ENCODE assay signal across 8 cellular contexts in genomic region chrX:11558972-11559371, GRCh38.
DNase-seq lines count a peak whose midpoint lies in the region; ATAC-seq, FAIRE-seq and TF ChIP-seq lines count a peak whose summit lies in the region.

No MANE protein-coding gene starts in this region.

- no peak overlapping the region for H3K14ac ChIP-seq in H1 (ENCODE audit: insufficient read length)

- TF ChIP-seq EP300 in H1 (IDR thresholded peaks at IDR 0.05; ENCODE audit: borderline replicate concordance in 1 of 2, low read depth in 2 of 2, low read length in 2 of 2), result no peak

- H3K27me3 ChIP-seq in WERI-Rb-1 (ENCODE audit: insufficient read depth, low read depth, severe bottlenecking) (peaks cover 25% of the 10 kb centered on the region), H1 (replicated peaks in 1 of 4; ENCODE audit: control insufficient read depth in 3 of 4, extremely low read depth in 1 of 4, insufficient read depth in 3 of 4, low read length in 3 of 4) (peaks cover 1 to 23% (median 12%) of the 10 kb centered on the region in 4 experiments)

- CTCF ChIA-PET in H1 (lab: Charles Lee; ENCODE audit: partially characterized antibody), result interaction anchor here (0.7 to 1.3 kb wide), 5 partner anchors 10 to 272 kb away, joined by 3 to 6 read pairs (median 3); no protein-coding TSS in a partner anchor

- H4K20me1 ChIP-seq in H1 (replicated peaks in 1 of 2; ENCODE audit: control insufficient read depth in 1 of 2, insufficient read depth in 2 of 2, low read length in 2 of 2), result no peaks in the 10 kb centered on the region

- H2BK5ac ChIP-seq in H1 (ENCODE audit: low read depth, low read length), result no peak overlapping the region

- FAIRE-seq in H1 (lab: Jason Lieb, UNC), result peak; percentile 92

- WGBS in H1 (ENCODE audit: extremely low coverage in 1 of 2, insufficient coverage in 1 of 2, insufficient read length in 1 of 2, insufficient replicate concordance in 2 of 2, low coverage in 1 of 2, low lambda C conversion rate in 2 of 2, missing lambda C conversion rate in 1 of 2), 2 experiments, result 88% methylated on average over 4 of the region's 4 CpGs; no CpG with 5 or more reads in 1 of the 2 experiments

- H2AK5ac ChIP-seq in H1 (ENCODE audit: low read depth, low read length), result no peak overlapping the region

- H3K4me2 ChIP-seq in H1 (ENCODE audit: insufficient read depth in 1 of 2, low read depth in 2 of 2, low read length in 2 of 2), result no peak overlapping the region

- POLR2A ChIA-PET in H1 (lab: Charles Lee; ENCODE audit: partially characterized antibody), result no interaction called here

- no peak overlapping the region for H3K9ac ChIP-seq in H1 (replicated peaks in 1 of 4; ENCODE audit: extremely low read depth in 1 of 4, low read depth in 3 of 4, low read length in 3 of 4)

- peak; percentile 70 for TF ChIP-seq CTCF in WERI-Rb-1 (IDR thresholded peaks at IDR 0.05; ENCODE audit: low read depth, low read length)
- peak; percentile 41 to 66 (median 42); a peak in 3 of 4 replicates for TF ChIP-seq CTCF in H1 (IDR thresholded peaks at IDR 0.05; ENCODE audit: control extremely low read depth in 1 of 3, insufficient read depth in 1 of 3, low read depth in 1 of 3, low read length in 3 of 3)

- no peak overlapping the region for H2BK120ac ChIP-seq in H1 (replicated peaks; ENCODE audit: low read depth, low read length)

- no peak overlapping the region for H2BK20ac ChIP-seq in H1 (ENCODE audit: low read length)

- H3K56ac ChIP-seq in H1 (replicated peaks; ENCODE audit: insufficient read length, low read depth, low read length), result no peak overlapping the region

- H3K4me3 ChIP-seq in WERI-Rb-1 (ENCODE audit: low read depth, low read length), result no peak overlapping the region
- H3K4me3 ChIP-seq in H1 (ENCODE audit: extremely low read depth in 1 of 4, insufficient read depth in 2 of 4, low read depth in 3 of 4, low read length in 4 of 4), result no peak overlapping the region

- no peak for TF ChIP-seq POLR2A in H1 (IDR thresholded peaks at IDR 0.05; ENCODE audit: control extremely low read depth in 1 of 2, low read depth in 2 of 2, low read length in 2 of 2)

- no peaks in the 10 kb centered on the region for H3K36me3 ChIP-seq in WERI-Rb-1
- H3K36me3 ChIP-seq in H1 (ENCODE audit: control insufficient read depth in 2 of 4, insufficient read depth in 4 of 4, low read length in 3 of 4), result no peaks in the 10 kb centered on the region

- DNase-seq in CMK (ENCODE audit: low read depth) (peak; percentile 5), WERI-Rb-1 (peak; percentile 43), H1 (ENCODE audit: low read depth in 1 of 2, low spot score in 2 of 2) (peak in 1 of 2 experiments; percentile 43), NCI-H1436 treated with DMSO at 0.1 percent for 48 hours (lab: John Stamatoyannopoulos, UW) (no peak), NCI-H187 treated with DMSO at 0.1 percent for 48 hours (lab: John Stamatoyannopoulos, UW) (no peak)
- DNase-seq in stimulated activated CD4-positive, alpha-beta T cell treated with anti-CD3 and anti-CD28 coated beads, Interleukin-1b, Interleukin-23, amount 100 ng/mL, for 4 hours (ENCODE audit: low read depth in 2 of 2), result peak; percentile 18 to 25

- H3K18ac ChIP-seq in H1 (ENCODE audit: extremely low read depth, low read length), result no peak overlapping the region

- no peaks in the 10 kb centered on the region for H3K4me1 ChIP-seq in H1 (replicated peaks in 1 of 4; ENCODE audit: control insufficient read depth in 3 of 4, insufficient read depth in 4 of 4, low read length in 3 of 4)

- H2BK12ac ChIP-seq in H1 (ENCODE audit: low read depth, low read length), result no peak overlapping the region

- H4K8ac ChIP-seq in H1 (ENCODE audit: extremely low read depth, insufficient read depth, low read length), result no peak overlapping the region

- no peak overlapping the region for H4K91ac ChIP-seq in H1 (replicated peaks; ENCODE audit: insufficient read length, low read length)

- no peak overlapping the region for H2AFZ ChIP-seq in H1 (ENCODE audit: low read length)

- H3K79me2 ChIP-seq in H1 (ENCODE audit: control insufficient read depth in 1 of 2, insufficient read depth in 2 of 2, low read length in 2 of 2), result no peaks in the 10 kb centered on the region

- H3K23ac ChIP-seq in H1 (ENCODE audit: insufficient read length), result no peak overlapping the region

- H4K5ac ChIP-seq in H1 (ENCODE audit: insufficient read length, low read depth, low read length), result no peak overlapping the region

- no peak overlapping the region for H3K4ac ChIP-seq in H1 (replicated peaks; ENCODE audit: insufficient read length, low read depth, low read length)

- no peaks in the 10 kb centered on the region for H3K23me2 ChIP-seq in H1 (ENCODE audit: low read depth, low read length)

- peak in 1 of 2 experiments; percentile 24; a peak in 2 of 4 replicates for TF ChIP-seq RAD21 in H1 (IDR thresholded peaks at IDR 0.05 in 1 of 2, conservative IDR thresholded peaks at IDR 0.05 in 1 of 2; ENCODE audit: low read depth in 2 of 2, low read length in 2 of 2)

- no peaks in the 10 kb centered on the region for H3K79me1 ChIP-seq in H1 (ENCODE audit: low read depth, low read length)

- no peak overlapping the region for H2BK15ac ChIP-seq in H1 (ENCODE audit: low read length)

- H3K27ac ChIP-seq in WERI-Rb-1, result no peak overlapping the region
- no peak overlapping the region for H3K27ac ChIP-seq in H1 (ENCODE audit: low read depth, low read length)

- H3K9me3 ChIP-seq in WERI-Rb-1 (ENCODE audit: severe bottlenecking), result no peaks in the 10 kb centered on the region
- no peaks in the 10 kb centered on the region for H3K9me3 ChIP-seq in H1 (ENCODE audit: insufficient read depth in 2 of 2, low read depth in 1 of 2, low read length in 1 of 2)

- ATAC-seq in HG03095 (IDR thresholded peaks at IDR 0.05; ENCODE audit: unreplicated experiment), result peak; percentile 73
- ATAC-seq in HG02678 (IDR thresholded peaks at IDR 0.05; ENCODE audit: unreplicated experiment), result no peak

TF ChIP-seq in H1, 55 proteins besides CTCF, POLR2A, EP300 and RAD21:
- TF ChIP-seq ATF3 (IDR thresholded peaks at IDR 0.05; ENCODE audit: insufficient read depth, low read depth, low read length) (0 out of 2 replicates have a peak, but pooled peaks have one; percentile 16), NRF1 (IDR thresholded peaks at IDR 0.05; ENCODE audit: low read depth, low read length) (no peak), CEBPB (IDR thresholded peaks at IDR 0.05; ENCODE audit: low read depth, low read length) (0 out of 2 replicates have a peak, but pooled peaks have one; percentile 17)

Comparison
In these comparisons a context has a peak if more than half of its experiments do, and no peak if none do; other contexts are left out.
1. DNase-seq: peak in CMK (single experiment), WERI-Rb-1 (single experiment) and stimulated activated CD4-positive, alpha-beta T cell treated with anti-CD3 and anti-CD28 coated beads, Interleukin-1b, Interleukin-23, amount 100 ng/mL, for 4 hours (2 of 2); none in NCI-H1436 treated with DMSO at 0.1 percent for 48 hours (single experiment) and NCI-H187 treated with DMSO at 0.1 percent for 48 hours (single experiment).